ENCODE assay signal across 17 cellular contexts in genomic region chr14:104335176-104335575, GRCh38.
"Had no signal": no experiment of that assay in that cellular context is flagged by ENCODE, and none has a peak within 500 bp of the region (broad histone marks: within the 10 kb centered on the region; RNA-seq: fewer than 3 reads in every experiment).

No MANE protein-coding gene starts in this region.

- H3K27ac ChIP-seq: heart left ventricle, neutrophil, sigmoid colon, skin epidermis, thoracic aorta, transverse colon had no signal

- DNase-seq: heart left ventricle; hypothalamus; kidney glomerular epithelial cell; mesendoderm; nephron progenitor cell; sigmoid colon; stimulated activated CD4-positive, alpha-beta T cell treated with anti-CD3 and anti-CD28 coated beads, Interleukin-2, amount 100 ng/mL, for 24 hours; stimulated activated CD4-positive, alpha-beta T cell treated with anti-CD3 and anti-CD28 coated beads, Interleukin-4, amount 100 ng/mL, for 4 hours; stimulated activated naive B cell treated with anti-CD40 and anti-IgM and Interleukin-4, amounts not matched to agents 10 μg/mL and 1 μg/mL and 100 μg/mL, for 72 hours; stimulated activated naive CD8-positive, alpha-beta T cell treated with anti-CD3 and anti-CD28 coated beads, Interleukin-15, amount 100 ng/mL, for 72 hours; transverse colon had no signal

- H3K27me3 ChIP-seq: neutrophil, transverse colon had no signal

- H3K4me1 Mint-ChIP-seq: naive thymus-derived CD4-positive, alpha-beta T cell; nephron progenitor cell; stimulated activated naive B cell treated with anti-CD40 and anti-IgM and Interleukin-4, amounts not matched to agents 10 μg/mL and 1 μg/mL and 100 μg/mL, for 72 hours; stimulated activated naive CD8-positive, alpha-beta T cell treated with anti-CD3 and anti-CD28 coated beads, Interleukin-15, amount 100 ng/mL, for 72 hours had no signal

- H3K9me3 ChIP-seq: neutrophil had no signal

- H3K36me3 ChIP-seq: heart left ventricle, neutrophil, sigmoid colon, thoracic aorta, transverse colon had no signal

- ATAC-seq: esophagus mucosa; heart left ventricle; naive thymus-derived CD4-positive, alpha-beta T cell; stimulated activated naive B cell treated with anti-CD40 and anti-IgM and Interleukin-4, amounts not matched to agents 10 μg/mL and 1 μg/mL and 100 μg/mL, for 72 hours; stimulated activated naive CD8-positive, alpha-beta T cell treated with anti-CD3 and anti-CD28 coated beads, Interleukin-15, amount 100 ng/mL, for 72 hours had no signal

- H3K27ac Mint-ChIP-seq: dendritic cell treated with granulocyte-macrophage colony-stimulating factor and Interleukin-4, amounts not matched to agents 40 ng/mL and 50 ng/mL, for 4 days; naive thymus-derived CD4-positive, alpha-beta T cell; nephron progenitor cell; stimulated activated naive B cell treated with anti-CD40 and anti-IgM and Interleukin-4, amounts not matched to agents 10 μg/mL and 1 μg/mL and 100 μg/mL, for 72 hours had no signal

- H3K4me1 ChIP-seq: heart left ventricle, sigmoid colon, transverse colon had no signal

- H3K27me3 Mint-ChIP-seq: stimulated activated naive CD8-positive, alpha-beta T cell treated with anti-CD3 and anti-CD28 coated beads, Interleukin-15, amount 100 ng/mL, for 72 hours had no signal

- H3K4me3 ChIP-seq: heart left ventricle, sigmoid colon, skin epidermis, thoracic aorta, transverse colon had no signal

- H3K4me3 Mint-ChIP-seq: dendritic cell treated with granulocyte-macrophage colony-stimulating factor and Interleukin-4, amounts not matched to agents 40 ng/mL and 50 ng/mL, for 4 days; naive thymus-derived CD4-positive, alpha-beta T cell; nephron progenitor cell; stimulated activated naive B cell treated with anti-CD40 and anti-IgM and Interleukin-4, amounts not matched to agents 10 μg/mL and 1 μg/mL and 100 μg/mL, for 72 hours; stimulated activated naive CD8-positive, alpha-beta T cell treated with anti-CD3 and anti-CD28 coated beads, Interleukin-15, amount 100 ng/mL, for 72 hours had no signal
